Comparison of ENCODE assay signal across 11 cellular contexts in genomic region chr3:55721716-55722484, GRCh38.
DNase-seq lines count a peak whose midpoint lies in the region; ATAC-seq, FAIRE-seq and TF ChIP-seq lines count a peak whose summit lies in the region.
"Had no signal": no experiment of that assay in that cellular context is flagged by ENCODE, and none has a peak within 500 bp of the region (broad histone marks: within the 10 kb centered on the region; RNA-seq: fewer than 3 reads in every experiment).

No MANE protein-coding gene starts in this region.

- TF ChIP-seq CTCF in AG10803 (conservative IDR thresholded peaks at IDR 0.05; ENCODE audit: low read length) (peak; percentile 67), GM12878 (IDR thresholded peaks at IDR 0.05 in 2 of 3, conservative IDR thresholded peaks at IDR 0.05 in 1 of 3; ENCODE audit: control insufficient read depth in 2 of 3, extremely low read depth in 1 of 3, insufficient read depth in 1 of 3, low read depth in 3 of 3, low read length in 3 of 3) (peak; percentile 57 to 71 (median 65))

- no peak overlapping the region for H3K4me2 ChIP-seq in GM12878 (ENCODE audit: control insufficient read depth, insufficient read depth)

- no TSS peak for BruUV-seq in GM12878 (replicated peaks; lab: Mats Ljungman, UMichigan)

- 0% methylated on average over 5 of the region's 5 CpGs for WGBS in GM12878 (ENCODE audit: insufficient coverage, insufficient replicate concordance, low lambda C conversion rate, missing lambda C conversion rate)

- no peak overlapping the region for H3K27ac ChIP-seq in GM12878 (ENCODE audit: control insufficient read depth, insufficient read depth)
- H3K27ac ChIP-seq: tibial artery had no signal

- no peak for FAIRE-seq in GM12878 (lab: Jason Lieb, UNC)

- H2AFZ ChIP-seq in GM12878 (ENCODE audit: control insufficient read depth, low read depth, low read length), result no peak overlapping the region

- POLR2A ChIA-PET in GM12878 (lab: Charles Lee), result no interaction called here

- no peaks in the 10 kb centered on the region for H4K20me1 ChIP-seq in GM12878 (ENCODE audit: control insufficient read depth, insufficient read depth)

- DNase-seq in AG10803 (ENCODE audit: low read depth) (peak; percentile 42), HCEC 1CT (peak; percentile 6), GM12878 (ENCODE audit: low read depth, low spot score) (no peak), left kidney (ENCODE audit: low read depth, low spot score) (peak; percentile 48), posterior cingulate gyrus (no peak), GF-D8 (lab: John Stamatoyannopoulos, UW) (no peak)
- no peak for DNase-seq in stimulated activated CD4-positive, alpha-beta T cell treated with anti-CD3 and anti-CD28 coated beads, Interleukin-4, amount 100 ng/mL, for 1 hour
- DNase-seq: activated naive CD4-positive, alpha-beta T cell; NCI-H2029; tibial artery had no signal

- peak; percentile 69 for TF ChIP-seq RAD21 in GM12878 (IDR thresholded peaks at IDR 0.05; ENCODE audit: insufficient read depth, low read depth, low read length)

- TF ChIP-seq EP300 in GM12878 (IDR thresholded peaks at IDR 0.05; ENCODE audit: borderline replicate concordance in 1 of 2, control insufficient read depth in 1 of 2, low read depth in 2 of 2, low read length in 2 of 2), result no peak

- RAD21 ChIA-PET in GM12878 (lab: Charles Lee; ENCODE audit: unreplicated experiment), result interaction anchor here (0.7 to 4.0 kb wide), 17 partner anchors 16 to 1783 kb away, joined by 3 to 43 read pairs (median 3); partner anchors contain the start of gene WNT5A

- H3K36me3 ChIP-seq in GM12878 (ENCODE audit: control insufficient read depth in 2 of 2, insufficient read depth in 2 of 2, low read length in 1 of 2), result no peaks in the 10 kb centered on the region
- H3K36me3 ChIP-seq: tibial artery had no signal

- SMC1A ChIA-PET in GM12878 (lab: Charles Lee; ENCODE audit: uncharacterized antibody, unreplicated experiment), result interaction anchor here (0.6 to 4.9 kb wide), 21 partner anchors 9 to 407 kb away, joined by 3 to 27 read pairs (median 4); partner anchors contain the start of gene WNT5A

- in situ Hi-C loops in GM12878 (cut with MboI), result loop anchor here (5.0 to 10.0 kb wide), 2 partner anchors 240 to 867 kb away; no protein-coding TSS in a partner anchor

- ATAC-seq in GM12878 (peak; percentile 66), GM19328 (IDR thresholded peaks at IDR 0.05; ENCODE audit: unreplicated experiment) (no peak)

- intact Hi-C loops in GM12878 (cut with micrococcal nuclease; ENCODE audit: unreplicated experiment) (loop anchor here (1.0 to 10.0 kb wide), 4 partner anchors 100 to 867 kb away; no protein-coding TSS in a partner anchor), posterior cingulate gyrus (cut with DNase I) (no loop called here)

- no peaks in the 10 kb centered on the region for H3K9me3 ChIP-seq in GM12878 (replicated peaks; ENCODE audit: control insufficient read depth, insufficient read depth, low read length)
- H3K9me3 ChIP-seq: tibial artery had no signal

- H3K79me2 ChIP-seq in GM12878 (ENCODE audit: control insufficient read depth, insufficient read depth, low read length), result no peaks in the 10 kb centered on the region

- H3K4me3 ChIP-seq in AG10803 (ENCODE audit: low read length), result no peak overlapping the region
- H3K4me3 ChIP-seq in GM12878, result no peak overlapping the region
- H3K4me3 ChIP-seq: tibial artery had no signal

- peaks cover 37% of the 10 kb centered on the region for H3K4me1 ChIP-seq in GM12878 (ENCODE audit: control insufficient read depth, insufficient read depth, low read length)
- H3K4me1 ChIP-seq: tibial artery had no signal

- no peak overlapping the region for H3K9ac ChIP-seq in GM12878 (ENCODE audit: control insufficient read depth, insufficient read depth, low read length)

- TF ChIP-seq POLR2A in GM12878 (IDR thresholded peaks at IDR 0.05; ENCODE audit: low read depth, low read length), result no peak

- H3K27me3 ChIP-seq in GM12878 (replicated peaks in 1 of 2; ENCODE audit: control insufficient read depth in 2 of 2, insufficient read depth in 2 of 2, low read length in 1 of 2), result 0 out of 4 replicates have a peak, but pooled peaks cover 0 to 1% of the 10 kb centered on the region in 2 experiments

- CTCF ChIA-PET in GM12878 (lab: Yijun Ruan, JAX), result interaction anchor here (0.6 to 3.5 kb wide), 29 partner anchors 8 to 529 kb away, joined by 3 to 29 read pairs (median 4); partner anchors contain the start of gene WNT5A

TF ChIP-seq in GM12878, 131 proteins besides CTCF, POLR2A, EP300 and RAD21:
- peak; percentile 19; the same call in 1 of the 3 replicates for TF ChIP-seq POU2F2 (IDR thresholded peaks at IDR 0.05; ENCODE audit: borderline replicate concordance, low read depth, low read length)
- peak; percentile 53; the same call in 1 of the 2 replicates for TF ChIP-seq ZNF384 (IDR thresholded peaks at IDR 0.05; ENCODE audit: borderline replicate concordance, low read depth, low read length)
- no peak for TF ChIP-seq RELA (IDR thresholded peaks at IDR 0.05; ENCODE audit: borderline replicate concordance, partially characterized antibody)
- no peak for TF ChIP-seq MTA3 (IDR thresholded peaks at IDR 0.05; ENCODE audit: borderline replicate concordance, low read length)
- no peak for TF ChIP-seq CBX5 (IDR thresholded peaks at IDR 0.05; ENCODE audit: low read depth)
- no peak for TF ChIP-seq ATF7 (IDR thresholded peaks at IDR 0.05; ENCODE audit: low read depth)
- no peak for TF ChIP-seq ZBTB11 (CRISPR knock-in tag; IDR thresholded peaks at IDR 0.05)
- TF ChIP-seq ASH2L (IDR thresholded peaks at IDR 0.05; ENCODE audit: borderline replicate concordance, low read depth), result no peak
- no peak for TF ChIP-seq BRCA1 (IDR thresholded peaks at IDR 0.05; ENCODE audit: low read depth, low read length)
- no peak for TF ChIP-seq SREBF1 (IDR thresholded peaks at IDR 0.05; ENCODE audit: low read length)
- peak; percentile 74 for TF ChIP-seq SMC3 (IDR thresholded peaks at IDR 0.05; ENCODE audit: borderline replicate concordance, low read length)
- no peak for TF ChIP-seq CHD4 (IDR thresholded peaks at IDR 0.05)

Comparison
In these comparisons a context has a peak if more than half of its experiments do, and no peak if none do; other contexts are left out.
1. DNase-seq: peak in AG10803 (single experiment), HCEC 1CT (single experiment) and left kidney (single experiment); none in GM12878 (single experiment), posterior cingulate gyrus (0 of 10), stimulated activated CD4-positive, alpha-beta T cell treated with anti-CD3 and anti-CD28 coated beads, Interleukin-4, amount 100 ng/mL, for 1 hour (single experiment) and GF-D8 (single experiment).